Comparison of ENCODE assay signal across 8 cellular contexts in the genomic region with DNA sequence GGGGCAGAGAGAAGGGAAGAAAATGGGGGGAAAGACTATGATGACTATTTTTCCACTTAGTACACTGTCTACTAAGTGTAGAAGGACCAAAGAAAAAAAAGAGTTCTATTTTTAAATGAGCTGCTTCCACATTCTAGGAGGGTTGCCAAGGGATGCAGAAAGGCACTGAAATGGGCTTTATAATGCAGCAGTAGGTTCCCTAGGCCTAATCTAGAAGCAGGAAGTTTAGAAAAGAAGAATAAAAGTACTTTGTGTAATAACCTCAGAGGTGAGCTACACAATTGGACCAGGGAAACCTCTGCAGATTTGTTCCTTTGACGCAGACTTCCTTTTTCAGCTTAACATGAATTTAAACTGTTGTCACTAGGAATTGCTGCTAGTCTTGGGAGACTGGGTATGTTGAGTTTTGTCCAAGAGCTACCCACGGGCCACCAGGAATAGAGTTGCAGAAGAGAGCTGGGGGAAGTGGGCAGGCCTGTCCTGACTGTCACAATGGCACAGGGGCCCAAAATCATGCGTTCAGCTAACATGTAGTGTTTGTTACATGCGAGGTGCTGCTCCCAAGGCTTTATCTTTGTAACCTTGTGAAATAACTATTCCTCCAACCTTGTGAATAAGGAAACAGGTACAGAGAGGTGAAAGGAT. TPM values are rescaled to one million over a fixed set of nuclear protein-coding genes. Genes with fewer than 3 reads are reported as not detected.
DNase-seq lines count a peak whose midpoint lies in the region; ATAC-seq, FAIRE-seq and TF ChIP-seq lines count a peak whose summit lies in the region.
"Had no signal": no experiment of that assay in that cellular context is flagged by ENCODE, and none has a peak within 500 bp of the region (broad histone marks: within the 10 kb centered on the region; RNA-seq: fewer than 3 reads in every experiment).

No MANE protein-coding gene starts in this region.

- BruUV-seq in K562 (replicated peaks; lab: Mats Ljungman, UMichigan) = no TSS peak

- H3K9me3 ChIP-seq in K562 (replicated peaks; ENCODE audit: control insufficient read depth, insufficient read depth, low read depth, low read length) = no peaks in the 10 kb centered on the region
- no peaks in the 10 kb centered on the region for H3K9me3 ChIP-seq in lower lobe of right lung
- H3K9me3 ChIP-seq in tibial artery = no peaks in the 10 kb centered on the region

- POLR2A ChIA-PET in K562 (lab: Yijun Ruan, JAX) = interaction anchor here (0.6 to 0.9 kb wide), 4 partner anchors 9 to 63 kb away, joined by 3 to 4 read pairs (median 3); no protein-coding TSS in a partner anchor

- no peak for FAIRE-seq in K562 (lab: Jason Lieb, UNC)

- no peak for TF ChIP-seq RAD21 in K562 (CRISPR knock-in tag; conservative IDR thresholded peaks at IDR 0.05 in 1 of 2, IDR thresholded peaks at IDR 0.05 in 1 of 2)

- H3K4me3 ChIP-seq in K562 (no peak overlapping the region), lower lobe of right lung (no peak overlapping the region), tibial artery (no peak overlapping the region)

- WGBS in K562 (ENCODE audit: insufficient coverage, low coverage, missing lambda C conversion rate) = 50% methylated on average over 4 of the region's 4 CpGs

- peak overlapping the region; percentile 11; the same call in 1 of the 2 replicates for H2AFZ ChIP-seq in K562 (ENCODE audit: low read depth, low read length)

- in situ Hi-C loops in K562 (cut with MboI) = loop anchor here (25.0 kb wide), 1 partner anchor 252 kb away; no protein-coding TSS in a partner anchor

- H3K27ac ChIP-seq in K562 (ENCODE audit: extremely low read depth, low read depth, low read length) (no peak overlapping the region), lower lobe of right lung (peak overlapping the region; percentile 14), tibial artery (peak overlapping the region; percentile 64 to 66)

- TF ChIP-seq CTCF in K562 (IDR thresholded peaks at IDR 0.05 in 2 of 3, conservative IDR thresholded peaks at IDR 0.05 in 1 of 3; ENCODE audit: insufficient read depth in 2 of 3, low read depth in 1 of 3, low read length in 3 of 3) (no peak), lower lobe of right lung (IDR thresholded peaks at IDR 0.05) (no peak), tibial artery (IDR thresholded peaks at IDR 0.05) (no peak)

- TF ChIP-seq EP300 in K562 (IDR thresholded peaks at IDR 0.05; ENCODE audit: low read length) = no peak

- no peak overlapping the region for H3K9ac ChIP-seq in K562 (ENCODE audit: insufficient read depth in 1 of 2, low read depth in 2 of 2, low read length in 2 of 2)

- no peaks in the 10 kb centered on the region for H3K9me1 ChIP-seq in K562 (ENCODE audit: control insufficient read depth, insufficient read depth, low read length)

- H3K4me1 ChIP-seq in K562 (replicated peaks in 1 of 2; ENCODE audit: control insufficient read depth in 2 of 2, insufficient read depth in 2 of 2, low read length in 2 of 2) = peaks cover 0 to 3% of the 10 kb centered on the region in 2 experiments; a peak in 1 of 5 replicates
- peaks cover 16% of the 10 kb centered on the region for H3K4me1 ChIP-seq in lower lobe of right lung
- peaks cover 0 to 23% (median 13%) of the 10 kb centered on the region in 4 donors for H3K4me1 ChIP-seq in tibial artery

- no peak for TF ChIP-seq POLR2A in K562 (conservative IDR thresholded peaks at IDR 0.05)

- no peaks in the 10 kb centered on the region for H4K20me1 ChIP-seq in K562 (replicated peaks; ENCODE audit: control insufficient read depth, insufficient read depth, low read length)

- CTCF ChIA-PET in K562 (lab: Yijun Ruan, JAX; ENCODE audit: low intra/inter-chr PET ratio) = no interaction called here

- intact Hi-C loops in K562 (cut with micrococcal nuclease) (no loop called here), lower lobe of right lung (cut with DNase I) (no loop called here), tibial artery (cut with DNase I; ENCODE audit: low total_unique reads) (loop anchor here (5.0 kb wide), 1 partner anchor 102 kb away; no protein-coding TSS in a partner anchor)

- H3K36me3 ChIP-seq in K562 (ENCODE audit: control insufficient read depth, insufficient read depth, low read length) (no peaks in the 10 kb centered on the region), lower lobe of right lung (no peaks in the 10 kb centered on the region), tibial artery (no peaks in the 10 kb centered on the region)

- no peaks in the 10 kb centered on the region for H3K79me2 ChIP-seq in K562 (ENCODE audit: control insufficient read depth, insufficient read depth, low read length)

- H3K4me2 ChIP-seq in K562 (ENCODE audit: insufficient read depth, low read length) = no peak overlapping the region

- ATAC-seq in K562 = no peak; the same call in 2 of the 3 replicates
- peak; percentile 21 to 51 for ATAC-seq in lower lobe of right lung
- no peak for ATAC-seq in HG02840 (IDR thresholded peaks at IDR 0.05; ENCODE audit: low FRiP score, unreplicated experiment)
- ATAC-seq in GM19395 (IDR thresholded peaks at IDR 0.05; ENCODE audit: unreplicated experiment) = no peak
- ATAC-seq: activated CD8-positive, alpha-beta T cell treated with anti-CD3 and anti-CD28 coated beads, Interleukin-2, amount 10 ng/mL, durations not matched to agents 7 days and 5 days had no signal

- H3K27me3 ChIP-seq in K562 (ENCODE audit: control insufficient read depth in 2 of 2, insufficient read depth in 2 of 2, low read length in 2 of 2) (no peaks in the 10 kb centered on the region), lower lobe of right lung (ENCODE audit: low read depth) (no peaks in the 10 kb centered on the region), tibial artery (no peaks in the 10 kb centered on the region)

- peak; percentile 27 for DNase-seq in KG1 (lab: John Stamatoyannopoulos, UW)
- no peak for DNase-seq in K562 (ENCODE audit: extremely low read depth in 1 of 4, low spot score in 3 of 4)
- DNase-seq in lower lobe of right lung = no peak
- DNase-seq in tibial artery = peak in 1 of 2 donors; percentile 27
- no peak for DNase-seq in HT-29 (ENCODE audit: low spot score)
- DNase-seq: activated CD8-positive, alpha-beta T cell treated with anti-CD3 and anti-CD28 coated beads, Interleukin-2, amount 10 ng/mL, durations not matched to agents 7 days and 5 days had no signal

TF ChIP-seq in K562, 482 proteins besides CTCF, POLR2A, EP300 and RAD21 (continues in another document):
- TF ChIP-seq ZNF224 (CRISPR knock-in tag; IDR thresholded peaks at IDR 0.05) = no peak
- TF ChIP-seq CBX1 (IDR thresholded peaks at IDR 0.05; ENCODE audit: low read depth) = no peak
- TF ChIP-seq ZSCAN32 (CRISPR knock-in tag; IDR thresholded peaks at IDR 0.05) = no peak
- no peak for TF ChIP-seq BDP1 (IDR thresholded peaks at IDR 0.05; ENCODE audit: insufficient read depth, insufficient read length)
- no peak for TF ChIP-seq ZNF347 (CRISPR knock-in tag; IDR thresholded peaks at IDR 0.05; ENCODE audit: low read depth)
- TF ChIP-seq, protein P1, sequence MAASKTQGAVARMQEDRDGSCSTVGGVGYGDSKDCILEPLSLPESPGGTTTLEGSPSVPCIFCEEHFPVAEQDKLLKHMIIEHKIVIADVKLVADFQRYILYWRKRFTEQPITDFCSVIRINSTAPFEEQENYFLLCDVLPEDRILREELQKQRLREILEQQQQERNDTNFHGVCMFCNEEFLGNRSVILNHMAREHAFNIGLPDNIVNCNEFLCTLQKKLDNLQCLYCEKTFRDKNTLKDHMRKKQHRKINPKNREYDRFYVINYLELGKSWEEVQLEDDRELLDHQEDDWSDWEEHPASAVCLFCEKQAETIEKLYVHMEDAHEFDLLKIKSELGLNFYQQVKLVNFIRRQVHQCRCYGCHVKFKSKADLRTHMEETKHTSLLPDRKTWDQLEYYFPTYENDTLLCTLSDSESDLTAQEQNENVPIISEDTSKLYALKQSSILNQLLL (CRISPR knock-in tag; IDR thresholded peaks at IDR 0.05; ENCODE audit: borderline replicate concordance) = no peak
- TF ChIP-seq NFXL1 (CRISPR knock-in tag; IDR thresholded peaks at IDR 0.05) = no peak
- TF ChIP-seq NCOR1 (IDR thresholded peaks at IDR 0.05) = no peak
- no peak for TF ChIP-seq ZNF12 (CRISPR knock-in tag; IDR thresholded peaks at IDR 0.05)
- TF ChIP-seq RBM39 (optimal IDR thresholded peaks at IDR 0.05; ENCODE audit: low read depth, low read length) = no peak
- TF ChIP-seq ZC3H8 (IDR thresholded peaks at IDR 0.05) = no peak

RNA-seq across cellular contexts. Expression of gene RAB1A, which starts 34.6 kb away (rescaled TPM):
- total RNA-seq in K562 (2011; cell fraction: chromatin; rRNA removed; ENCODE audit: low replicate concordance) = 20.3 and 50.3 TPM in 2 replicates
- total RNA-seq in K562 (2011; cell fraction: nucleolus; rRNA removed) = 13.5 and 14.3 TPM in 2 replicates
- total RNA-seq in K562 (2011; cell fraction: nucleoplasm; rRNA removed) = 36.1 and 60.5 TPM in 2 replicates
- total RNA-seq in K562 (2014; rRNA removed) = 62.2 and 83.5 TPM in 2 replicates
- total RNA-seq in K562 (2014; rRNA removed; fragmentation: Illumina TruSeq; extraction: Trizol) = 67.7 and 81.4 TPM in 2 replicates
- 64.4 and 66.7 TPM in 2 replicates for total RNA-seq in K562 (2015; rRNA removed; fragmentation: Illumina TruSeq; extraction: Trizol)
- total RNA-seq in K562 (2021) = 93.9 and 99.4 TPM in 2 replicates
- polyA plus RNA-seq in K562 (2011; rRNA removed) = 144 and 163 TPM in 2 replicates
- polyA plus RNA-seq in K562 (2011; cell fraction: cytosol; rRNA removed) = 33.7 and 80.3 TPM in 2 replicates
- 23.6 and 40.8 TPM in 2 replicates for polyA plus RNA-seq in K562 (2011; cell fraction: nucleus; rRNA removed)
- 116 and 153 TPM in 2 replicates for polyA plus RNA-seq in K562 (2012)
- 81.5 and 89.1 TPM in 2 replicates for polyA plus RNA-seq in K562 (2014; fragmentation: Illumina TruSeq; extraction: Trizol)
- 10 to 100 TPM; 43.8 to 47.8 TPM for polyA plus RNA-seq in K562 (2014; fragmentation: Nextera tagmentation; extraction: Ambion mirVana)
- polyA plus RNA-seq in K562 (2014; rRNA removed) = 125 and 136 TPM in 2 replicates
- polyA minus RNA-seq in K562 (2011; rRNA and poly(A)+ RNA removed) = 93.6 and 96.1 TPM in 2 replicates
- 31.6 and 38.0 TPM in 2 replicates for polyA minus RNA-seq in K562 (2011; cell fraction: cytosol; rRNA and poly(A)+ RNA removed)
- polyA minus RNA-seq in K562 (2011; cell fraction: nucleus; rRNA and poly(A)+ RNA removed) = 13.1 and 22.5 TPM in 2 replicates
- total RNA-seq in lower lobe of right lung = 145 TPM
- total RNA-seq in HT-29 (2014; rRNA removed; shearing (Covaris generic)) = 89.5 and 97.9 TPM in 2 replicates

Comparison
In these comparisons a context has a peak if more than half of its experiments do, and no peak if none do; other contexts are left out.
1. ATAC-seq: peak in lower lobe of right lung (2 of 2); none in K562 (single experiment), HG02840 (single experiment) and GM19395 (single experiment).